12 cellular contexts compared by ENCODE assay signal in the genomic region with DNA sequence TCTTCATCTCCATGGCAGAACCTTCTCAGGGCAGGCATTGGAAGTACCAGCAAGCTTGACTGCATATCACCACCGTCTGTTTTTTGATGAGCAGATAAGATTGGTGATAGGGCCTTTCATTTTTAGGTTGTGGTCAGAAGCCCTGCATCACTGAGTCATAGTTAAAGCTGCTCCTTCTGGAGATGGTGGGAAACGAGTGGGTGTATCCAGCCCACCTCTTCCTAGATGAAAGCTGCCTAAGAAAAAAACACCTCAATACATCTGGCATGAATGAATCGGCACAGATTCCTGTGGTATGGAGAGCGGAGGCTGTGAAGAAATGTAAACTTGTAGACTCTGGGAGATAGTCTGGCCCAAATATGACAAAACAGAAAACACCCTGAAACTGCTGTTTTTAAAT.
DNase-seq lines count a peak whose midpoint lies in the region; ATAC-seq and TF ChIP-seq lines count a peak whose summit lies in the region.
"Had no signal": no experiment of that assay in that cellular context is flagged by ENCODE, and none has a peak within 500 bp of the region (broad histone marks: within the 10 kb centered on the region; RNA-seq: fewer than 3 reads in every experiment).

No MANE protein-coding gene starts in this region.

- ATAC-seq in lower lobe of right lung (no peak), HG03378 (IDR thresholded peaks at IDR 0.05; ENCODE audit: unreplicated experiment) (no peak)

- H2BK12ac ChIP-seq in trophoblast cell (ENCODE audit: low read length) = no peak overlapping the region

- H4K91ac ChIP-seq in trophoblast cell (ENCODE audit: low read depth, low read length) = no peak overlapping the region

- no peaks in the 10 kb centered on the region for H3K79me1 ChIP-seq in trophoblast cell (ENCODE audit: low read length)

- no peaks in the 10 kb centered on the region for H3K9me3 ChIP-seq in trophoblast cell (ENCODE audit: insufficient read depth, low read depth, low read length)
- no peaks in the 10 kb centered on the region for H3K9me3 ChIP-seq in lower lobe of right lung

- H3K4me2 ChIP-seq in trophoblast cell (ENCODE audit: low read length) = no peak overlapping the region

- peak; percentile 70 for DNase-seq in AG20443 (ENCODE audit: low spot score)
- DNase-seq in HS-5 (ENCODE audit: low read depth) = peak; percentile 70
- peak; percentile 82 for DNase-seq in astrocyte of the hippocampus (ENCODE audit: low read depth, low spot score)
- DNase-seq in trophoblast cell = peak; percentile 73 to 84
- DNase-seq in NOMO-1 treated with DMSO at 0.1 percent for 48 hours (lab: John Stamatoyannopoulos, UW; ENCODE audit: unreplicated experiment) = no peak
- DNase-seq in lower lobe of right lung = no peak
- DNase-seq in NCI-H82 (lab: John Stamatoyannopoulos, UW) = no peak
- DNase-seq: effector CD4-positive, alpha-beta T cell; hippocampal formation; KG1; posterior cingulate gyrus had no signal

- H2AFZ ChIP-seq in trophoblast cell (ENCODE audit: insufficient read depth, low read length, poor library complexity) = no peak overlapping the region

- H2BK120ac ChIP-seq in trophoblast cell (ENCODE audit: insufficient read depth, low read length, poor library complexity) = peak overlapping the region; percentile 49

- intact Hi-C loops in lower lobe of right lung (cut with DNase I) = no loop called here

- H3K4me1 ChIP-seq in trophoblast cell (ENCODE audit: control insufficient read depth in 1 of 2, insufficient read depth in 2 of 2, low read length in 2 of 2) (peaks cover 5 to 7% of the 10 kb centered on the region in 2 experiments), lower lobe of right lung (no peaks in the 10 kb centered on the region)

- no peak overlapping the region for H2AK5ac ChIP-seq in trophoblast cell (ENCODE audit: low read length)

- no peak overlapping the region for H3K4ac ChIP-seq in trophoblast cell (ENCODE audit: low read depth, low read length)

- no peak overlapping the region for H3K27ac ChIP-seq in trophoblast cell (ENCODE audit: low read depth, low read length)
- H3K27ac ChIP-seq in lower lobe of right lung = no peak overlapping the region

- H4K8ac ChIP-seq in trophoblast cell (ENCODE audit: low read depth, low read length) = no peak overlapping the region

- H3K27me3 ChIP-seq in trophoblast cell (ENCODE audit: insufficient read depth, low read length) (no peaks in the 10 kb centered on the region), lower lobe of right lung (ENCODE audit: low read depth) (peaks cover 5% of the 10 kb centered on the region)

- no peaks in the 10 kb centered on the region for H3K79me2 ChIP-seq in trophoblast cell (ENCODE audit: control insufficient read depth, insufficient read depth, low read length, poor library complexity)

- no peak for TF ChIP-seq CTCF in lower lobe of right lung (IDR thresholded peaks at IDR 0.05)

- no peaks in the 10 kb centered on the region for H3K36me3 ChIP-seq in trophoblast cell (ENCODE audit: control insufficient read depth in 1 of 2, insufficient read depth in 2 of 2, low read length in 2 of 2)
- no peaks in the 10 kb centered on the region for H3K36me3 ChIP-seq in lower lobe of right lung

- H4K12ac ChIP-seq in trophoblast cell (ENCODE audit: low read depth, low read length) = no peak overlapping the region

- no peak overlapping the region for H3K14ac ChIP-seq in trophoblast cell (ENCODE audit: low read length)

- H3K9ac ChIP-seq in trophoblast cell (ENCODE audit: low read length) = no peak overlapping the region

- no CpG with 5 or more reads among the region's 4 CpGs for WGBS in trophoblast cell (ENCODE audit: extremely low coverage, insufficient coverage, insufficient read length)

- no peak overlapping the region for H3K23ac ChIP-seq in trophoblast cell (ENCODE audit: low read length)

- H3K18ac ChIP-seq in trophoblast cell (ENCODE audit: low read length) = no peak overlapping the region

- H3K4me3 ChIP-seq in trophoblast cell (ENCODE audit: low read depth, low read length) (no peak overlapping the region), lower lobe of right lung (no peak overlapping the region)

- H2BK5ac ChIP-seq in trophoblast cell (ENCODE audit: low read depth, low read length, poor library complexity) = no peak overlapping the region

Comparison
In these comparisons a context has a peak if more than half of its experiments do, and no peak if none do; other contexts are left out.
1. DNase-seq: peak in AG20443 (single experiment), HS-5 (single experiment), astrocyte of the hippocampus (single experiment) and trophoblast cell (2 of 2); none in NOMO-1 treated with DMSO at 0.1 percent for 48 hours (single experiment), lower lobe of right lung (single experiment) and NCI-H82 (single experiment).